ENCODE assay signal across 1 cellular context in genomic region chr12:15883536-15883935, GRCh38.
TF ChIP-seq lines count a peak whose summit lies in the region.

No MANE protein-coding gene starts in this region.

TF ChIP-seq in HCT116, 20 proteins besides CTCF, POLR2A, EP300 and RAD21 (continued from another document):
- no peak for TF ChIP-seq REST (IDR thresholded peaks at IDR 0.05; ENCODE audit: low read depth)
- TF ChIP-seq POLR2AphosphoS5 (IDR thresholded peaks at IDR 0.05; ENCODE audit: low read depth, low read length): no peak
- TF ChIP-seq YY1 (IDR thresholded peaks at IDR 0.05; ENCODE audit: extremely low read depth, insufficient replicate concordance, low read depth, low read length): no peak
- no peak for TF ChIP-seq EZH2phosphoT487 (IDR thresholded peaks at IDR 0.05; ENCODE audit: borderline replicate concordance)
- TF ChIP-seq ZBTB33 (IDR thresholded peaks at IDR 0.05; ENCODE audit: extremely low read depth, insufficient replicate concordance, low read length): no peak
- no peak for TF ChIP-seq CBX3 (IDR thresholded peaks at IDR 0.05; ENCODE audit: low read depth)
- TF ChIP-seq ZFX (IDR thresholded peaks at IDR 0.05): no peak
TF ChIP-seq in HCT116: peak in this region for 0.
